Comparison of ENCODE assay signal across 1 cellular context in the genomic region with DNA sequence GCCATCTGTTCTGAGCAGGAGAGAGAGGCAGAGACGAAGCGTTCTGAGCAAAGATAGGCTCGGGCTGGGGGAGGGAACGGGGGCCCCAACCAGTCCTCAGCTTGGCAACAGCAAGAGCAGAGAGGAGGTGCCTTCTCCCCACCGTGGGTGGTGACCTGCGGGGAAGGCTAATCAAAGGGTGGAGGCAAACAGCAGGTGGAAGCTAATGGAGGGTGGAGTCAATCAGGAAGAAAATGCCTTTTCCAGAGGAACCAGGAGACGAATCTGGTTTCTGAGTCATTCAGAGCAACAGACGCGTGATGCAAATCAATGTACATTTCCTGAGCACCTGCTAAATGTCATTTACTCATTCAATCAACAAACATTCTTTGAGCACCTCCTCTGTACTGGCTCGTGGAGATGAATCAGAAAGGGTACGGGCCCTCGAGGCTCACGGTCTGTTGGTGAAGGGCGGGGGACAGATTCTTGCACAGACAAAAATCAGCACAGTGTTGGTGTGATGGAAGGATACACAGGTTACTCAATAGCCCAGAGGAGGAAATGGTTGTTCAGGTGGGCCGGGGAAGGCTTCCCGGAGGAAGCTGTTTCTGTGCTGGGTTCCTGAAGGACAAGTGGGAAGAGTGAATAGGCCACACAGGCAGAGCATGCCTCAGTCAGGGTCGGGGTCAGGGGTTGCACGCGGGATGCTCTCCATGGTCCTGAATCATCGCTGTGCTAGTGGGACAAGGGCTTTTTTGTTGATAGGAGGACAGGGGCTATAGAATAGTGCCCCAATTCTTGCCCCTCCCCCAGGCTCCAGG.
A peak's percentile ranks its signal among the peaks of the same experiment; 100 is the strongest.
TF ChIP-seq lines count a peak whose summit lies in the region.

No MANE protein-coding gene starts in this region.

TF ChIP-seq in WTC11, 78 proteins besides CTCF, POLR2A, EP300 and RAD21 (continued from another document and continues in another):
- TF ChIP-seq, protein P1, sequence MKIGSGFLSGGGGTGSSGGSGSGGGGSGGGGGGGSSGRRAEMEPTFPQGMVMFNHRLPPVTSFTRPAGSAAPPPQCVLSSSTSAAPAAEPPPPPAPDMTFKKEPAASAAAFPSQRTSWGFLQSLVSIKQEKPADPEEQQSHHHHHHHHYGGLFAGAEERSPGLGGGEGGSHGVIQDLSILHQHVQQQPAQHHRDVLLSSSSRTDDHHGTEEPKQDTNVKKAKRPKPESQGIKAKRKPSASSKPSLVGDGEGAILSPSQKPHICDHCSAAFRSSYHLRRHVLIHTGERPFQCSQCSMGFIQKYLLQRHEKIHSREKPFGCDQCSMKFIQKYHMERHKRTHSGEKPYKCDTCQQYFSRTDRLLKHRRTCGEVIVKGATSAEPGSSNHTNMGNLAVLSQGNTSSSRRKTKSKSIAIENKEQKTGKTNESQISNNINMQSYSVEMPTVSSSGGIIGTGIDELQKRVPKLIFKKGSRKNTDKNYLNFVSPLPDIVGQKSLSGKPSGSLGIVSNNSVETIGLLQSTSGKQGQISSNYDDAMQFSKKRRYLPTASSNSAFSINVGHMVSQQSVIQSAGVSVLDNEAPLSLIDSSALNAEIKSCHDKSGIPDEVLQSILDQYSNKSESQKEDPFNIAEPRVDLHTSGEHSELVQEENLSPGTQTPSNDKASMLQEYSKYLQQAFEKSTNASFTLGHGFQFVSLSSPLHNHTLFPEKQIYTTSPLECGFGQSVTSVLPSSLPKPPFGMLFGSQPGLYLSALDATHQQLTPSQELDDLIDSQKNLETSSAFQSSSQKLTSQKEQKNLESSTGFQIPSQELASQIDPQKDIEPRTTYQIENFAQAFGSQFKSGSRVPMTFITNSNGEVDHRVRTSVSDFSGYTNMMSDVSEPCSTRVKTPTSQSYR (CRISPR knock-in tag; IDR thresholded peaks at IDR 0.05): peak; percentile 87
- TF ChIP-seq, protein P2, sequence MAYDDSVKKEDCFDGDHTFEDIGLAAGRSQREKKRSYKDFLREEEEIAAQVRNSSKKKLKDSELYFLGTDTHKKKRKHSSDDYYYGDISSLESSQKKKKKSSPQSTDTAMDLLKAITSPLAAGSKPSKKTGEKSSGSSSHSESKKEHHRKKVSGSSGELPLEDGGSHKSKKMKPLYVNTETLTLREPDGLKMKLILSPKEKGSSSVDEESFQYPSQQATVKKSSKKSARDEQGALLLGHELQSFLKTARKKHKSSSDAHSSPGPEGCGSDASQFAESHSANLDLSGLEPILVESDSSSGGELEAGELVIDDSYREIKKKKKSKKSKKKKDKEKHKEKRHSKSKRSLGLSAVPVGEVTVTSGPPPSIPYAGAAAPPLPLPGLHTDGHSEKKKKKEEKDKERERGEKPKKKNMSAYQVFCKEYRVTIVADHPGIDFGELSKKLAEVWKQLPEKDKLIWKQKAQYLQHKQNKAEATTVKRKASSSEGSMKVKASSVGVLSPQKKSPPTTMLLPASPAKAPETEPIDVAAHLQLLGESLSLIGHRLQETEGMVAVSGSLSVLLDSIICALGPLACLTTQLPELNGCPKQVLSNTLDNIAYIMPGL (CRISPR knock-in tag; IDR thresholded peaks at IDR 0.05): no peak
- TF ChIP-seq NFATC4 (CRISPR knock-in tag; IDR thresholded peaks at IDR 0.05): no peak
- no peak for TF ChIP-seq ZNF396 (CRISPR knock-in tag; IDR thresholded peaks at IDR 0.05; ENCODE audit: borderline replicate concordance)
- no peak for TF ChIP-seq GABPB1 (CRISPR knock-in tag; IDR thresholded peaks at IDR 0.05)
- TF ChIP-seq, protein P3, sequence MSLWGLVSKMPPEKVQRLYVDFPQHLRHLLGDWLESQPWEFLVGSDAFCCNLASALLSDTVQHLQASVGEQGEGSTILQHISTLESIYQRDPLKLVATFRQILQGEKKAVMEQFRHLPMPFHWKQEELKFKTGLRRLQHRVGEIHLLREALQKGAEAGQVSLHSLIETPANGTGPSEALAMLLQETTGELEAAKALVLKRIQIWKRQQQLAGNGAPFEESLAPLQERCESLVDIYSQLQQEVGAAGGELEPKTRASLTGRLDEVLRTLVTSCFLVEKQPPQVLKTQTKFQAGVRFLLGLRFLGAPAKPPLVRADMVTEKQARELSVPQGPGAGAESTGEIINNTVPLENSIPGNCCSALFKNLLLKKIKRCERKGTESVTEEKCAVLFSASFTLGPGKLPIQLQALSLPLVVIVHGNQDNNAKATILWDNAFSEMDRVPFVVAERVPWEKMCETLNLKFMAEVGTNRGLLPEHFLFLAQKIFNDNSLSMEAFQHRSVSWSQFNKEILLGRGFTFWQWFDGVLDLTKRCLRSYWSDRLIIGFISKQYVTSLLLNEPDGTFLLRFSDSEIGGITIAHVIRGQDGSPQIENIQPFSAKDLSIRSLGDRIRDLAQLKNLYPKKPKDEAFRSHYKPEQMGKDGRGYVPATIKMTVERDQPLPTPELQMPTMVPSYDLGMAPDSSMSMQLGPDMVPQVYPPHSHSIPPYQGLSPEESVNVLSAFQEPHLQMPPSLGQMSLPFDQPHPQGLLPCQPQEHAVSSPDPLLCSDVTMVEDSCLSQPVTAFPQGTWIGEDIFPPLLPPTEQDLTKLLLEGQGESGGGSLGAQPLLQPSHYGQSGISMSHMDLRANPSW (CRISPR knock-in tag; conservative IDR thresholded peaks at IDR 0.05; ENCODE audit: low read depth): no peak
- peak; percentile 89; the same call in 1 of the 2 replicates for TF ChIP-seq TP53 (CRISPR knock-in tag; IDR thresholded peaks at IDR 0.05)
- TF ChIP-seq GTF2I (CRISPR knock-in tag; conservative IDR thresholded peaks at IDR 0.05): no peak
- TF ChIP-seq, protein P4, sequence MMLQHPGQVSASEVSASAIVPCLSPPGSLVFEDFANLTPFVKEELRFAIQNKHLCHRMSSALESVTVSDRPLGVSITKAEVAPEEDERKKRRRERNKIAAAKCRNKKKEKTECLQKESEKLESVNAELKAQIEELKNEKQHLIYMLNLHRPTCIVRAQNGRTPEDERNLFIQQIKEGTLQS (CRISPR knock-in tag; conservative IDR thresholded peaks at IDR 0.05): no peak
- TF ChIP-seq OVOL2 (CRISPR knock-in tag; IDR thresholded peaks at IDR 0.05; ENCODE audit: borderline replicate concordance): no peak
- TF ChIP-seq, protein P5, sequence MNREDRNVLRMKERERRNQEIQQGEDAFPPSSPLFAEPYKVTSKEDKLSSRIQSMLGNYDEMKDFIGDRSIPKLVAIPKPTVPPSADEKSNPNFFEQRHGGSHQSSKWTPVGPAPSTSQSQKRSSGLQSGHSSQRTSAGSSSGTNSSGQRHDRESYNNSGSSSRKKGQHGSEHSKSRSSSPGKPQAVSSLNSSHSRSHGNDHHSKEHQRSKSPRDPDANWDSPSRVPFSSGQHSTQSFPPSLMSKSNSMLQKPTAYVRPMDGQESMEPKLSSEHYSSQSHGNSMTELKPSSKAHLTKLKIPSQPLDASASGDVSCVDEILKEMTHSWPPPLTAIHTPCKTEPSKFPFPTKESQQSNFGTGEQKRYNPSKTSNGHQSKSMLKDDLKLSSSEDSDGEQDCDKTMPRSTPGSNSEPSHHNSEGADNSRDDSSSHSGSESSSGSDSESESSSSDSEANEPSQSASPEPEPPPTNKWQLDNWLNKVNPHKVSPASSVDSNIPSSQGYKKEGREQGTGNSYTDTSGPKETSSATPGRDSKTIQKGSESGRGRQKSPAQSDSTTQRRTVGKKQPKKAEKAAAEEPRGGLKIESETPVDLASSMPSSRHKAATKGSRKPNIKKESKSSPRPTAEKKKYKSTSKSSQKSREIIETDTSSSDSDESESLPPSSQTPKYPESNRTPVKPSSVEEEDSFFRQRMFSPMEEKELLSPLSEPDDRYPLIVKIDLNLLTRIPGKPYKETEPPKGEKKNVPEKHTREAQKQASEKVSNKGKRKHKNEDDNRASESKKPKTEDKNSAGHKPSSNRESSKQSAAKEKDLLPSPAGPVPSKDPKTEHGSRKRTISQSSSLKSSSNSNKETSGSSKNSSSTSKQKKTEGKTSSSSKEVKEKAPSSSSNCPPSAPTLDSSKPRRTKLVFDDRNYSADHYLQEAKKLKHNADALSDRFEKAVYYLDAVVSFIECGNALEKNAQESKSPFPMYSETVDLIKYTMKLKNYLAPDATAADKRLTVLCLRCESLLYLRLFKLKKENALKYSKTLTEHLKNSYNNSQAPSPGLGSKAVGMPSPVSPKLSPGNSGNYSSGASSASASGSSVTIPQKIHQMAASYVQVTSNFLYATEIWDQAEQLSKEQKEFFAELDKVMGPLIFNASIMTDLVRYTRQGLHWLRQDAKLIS (CRISPR knock-in tag; IDR thresholded peaks at IDR 0.05; ENCODE audit: borderline replicate concordance): no peak
- TF ChIP-seq, protein P6, sequence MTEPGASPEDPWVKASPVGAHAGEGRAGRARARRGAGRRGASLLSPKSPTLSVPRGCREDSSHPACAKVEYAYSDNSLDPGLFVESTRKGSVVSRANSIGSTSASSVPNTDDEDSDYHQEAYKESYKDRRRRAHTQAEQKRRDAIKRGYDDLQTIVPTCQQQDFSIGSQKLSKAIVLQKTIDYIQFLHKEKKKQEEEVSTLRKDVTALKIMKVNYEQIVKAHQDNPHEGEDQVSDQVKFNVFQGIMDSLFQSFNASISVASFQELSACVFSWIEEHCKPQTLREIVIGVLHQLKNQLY (CRISPR knock-in tag; IDR thresholded peaks at IDR 0.05): no peak
- no peak for TF ChIP-seq GRHL2 (CRISPR knock-in tag; IDR thresholded peaks at IDR 0.05; ENCODE audit: insufficient replicate concordance, severe bottlenecking)
- no peak for TF ChIP-seq NR1H2 (CRISPR knock-in tag; IDR thresholded peaks at IDR 0.05)
- TF ChIP-seq ZNF219 (CRISPR knock-in tag; IDR thresholded peaks at IDR 0.05; ENCODE audit: borderline replicate concordance): peak; percentile 65; the same call in 1 of the 2 replicates
- TF ChIP-seq, protein P7, sequence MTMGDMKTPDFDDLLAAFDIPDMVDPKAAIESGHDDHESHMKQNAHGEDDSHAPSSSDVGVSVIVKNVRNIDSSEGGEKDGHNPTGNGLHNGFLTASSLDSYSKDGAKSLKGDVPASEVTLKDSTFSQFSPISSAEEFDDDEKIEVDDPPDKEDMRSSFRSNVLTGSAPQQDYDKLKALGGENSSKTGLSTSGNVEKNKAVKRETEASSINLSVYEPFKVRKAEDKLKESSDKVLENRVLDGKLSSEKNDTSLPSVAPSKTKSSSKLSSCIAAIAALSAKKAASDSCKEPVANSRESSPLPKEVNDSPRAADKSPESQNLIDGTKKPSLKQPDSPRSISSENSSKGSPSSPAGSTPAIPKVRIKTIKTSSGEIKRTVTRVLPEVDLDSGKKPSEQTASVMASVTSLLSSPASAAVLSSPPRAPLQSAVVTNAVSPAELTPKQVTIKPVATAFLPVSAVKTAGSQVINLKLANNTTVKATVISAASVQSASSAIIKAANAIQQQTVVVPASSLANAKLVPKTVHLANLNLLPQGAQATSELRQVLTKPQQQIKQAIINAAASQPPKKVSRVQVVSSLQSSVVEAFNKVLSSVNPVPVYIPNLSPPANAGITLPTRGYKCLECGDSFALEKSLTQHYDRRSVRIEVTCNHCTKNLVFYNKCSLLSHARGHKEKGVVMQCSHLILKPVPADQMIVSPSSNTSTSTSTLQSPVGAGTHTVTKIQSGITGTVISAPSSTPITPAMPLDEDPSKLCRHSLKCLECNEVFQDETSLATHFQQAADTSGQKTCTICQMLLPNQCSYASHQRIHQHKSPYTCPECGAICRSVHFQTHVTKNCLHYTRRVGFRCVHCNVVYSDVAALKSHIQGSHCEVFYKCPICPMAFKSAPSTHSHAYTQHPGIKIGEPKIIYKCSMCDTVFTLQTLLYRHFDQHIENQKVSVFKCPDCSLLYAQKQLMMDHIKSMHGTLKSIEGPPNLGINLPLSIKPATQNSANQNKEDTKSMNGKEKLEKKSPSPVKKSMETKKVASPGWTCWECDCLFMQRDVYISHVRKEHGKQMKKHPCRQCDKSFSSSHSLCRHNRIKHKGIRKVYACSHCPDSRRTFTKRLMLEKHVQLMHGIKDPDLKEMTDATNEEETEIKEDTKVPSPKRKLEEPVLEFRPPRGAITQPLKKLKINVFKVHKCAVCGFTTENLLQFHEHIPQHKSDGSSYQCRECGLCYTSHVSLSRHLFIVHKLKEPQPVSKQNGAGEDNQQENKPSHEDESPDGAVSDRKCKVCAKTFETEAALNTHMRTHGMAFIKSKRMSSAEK (CRISPR knock-in tag; IDR thresholded peaks at IDR 0.05; ENCODE audit: borderline replicate concordance): no peak
- TF ChIP-seq, protein P8, sequence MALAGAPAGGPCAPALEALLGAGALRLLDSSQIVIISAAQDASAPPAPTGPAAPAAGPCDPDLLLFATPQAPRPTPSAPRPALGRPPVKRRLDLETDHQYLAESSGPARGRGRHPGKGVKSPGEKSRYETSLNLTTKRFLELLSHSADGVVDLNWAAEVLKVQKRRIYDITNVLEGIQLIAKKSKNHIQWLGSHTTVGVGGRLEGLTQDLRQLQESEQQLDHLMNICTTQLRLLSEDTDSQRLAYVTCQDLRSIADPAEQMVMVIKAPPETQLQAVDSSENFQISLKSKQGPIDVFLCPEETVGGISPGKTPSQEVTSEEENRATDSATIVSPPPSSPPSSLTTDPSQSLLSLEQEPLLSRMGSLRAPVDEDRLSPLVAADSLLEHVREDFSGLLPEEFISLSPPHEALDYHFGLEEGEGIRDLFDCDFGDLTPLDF (CRISPR knock-in tag; IDR thresholded peaks at IDR 0.05): no peak
- no peak for TF ChIP-seq ZNF423 (CRISPR knock-in tag; IDR thresholded peaks at IDR 0.05)
- TF ChIP-seq, protein P9, sequence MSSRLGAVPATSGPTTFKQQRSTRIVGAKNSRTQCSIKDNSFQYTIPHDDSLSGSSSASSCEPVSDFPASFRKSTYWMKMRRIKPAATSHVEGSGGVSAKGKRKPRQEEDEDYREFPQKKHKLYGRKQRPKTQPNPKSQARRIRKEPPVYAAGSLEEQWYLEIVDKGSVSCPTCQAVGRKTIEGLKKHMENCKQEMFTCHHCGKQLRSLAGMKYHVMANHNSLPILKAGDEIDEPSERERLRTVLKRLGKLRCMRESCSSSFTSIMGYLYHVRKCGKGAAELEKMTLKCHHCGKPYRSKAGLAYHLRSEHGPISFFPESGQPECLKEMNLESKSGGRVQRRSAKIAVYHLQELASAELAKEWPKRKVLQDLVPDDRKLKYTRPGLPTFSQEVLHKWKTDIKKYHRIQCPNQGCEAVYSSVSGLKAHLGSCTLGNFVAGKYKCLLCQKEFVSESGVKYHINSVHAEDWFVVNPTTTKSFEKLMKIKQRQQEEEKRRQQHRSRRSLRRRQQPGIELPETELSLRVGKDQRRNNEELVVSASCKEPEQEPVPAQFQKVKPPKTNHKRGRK (CRISPR knock-in tag; IDR thresholded peaks at IDR 0.05; ENCODE audit: borderline replicate concordance): no peak
- TF ChIP-seq TEAD4 (CRISPR knock-in tag; IDR thresholded peaks at IDR 0.05): peak; percentile 81; the same call in 1 of the 2 replicates
- TF ChIP-seq ETV6 (CRISPR knock-in tag; IDR thresholded peaks at IDR 0.05): peak; percentile 83
- TF ChIP-seq, protein P10, sequence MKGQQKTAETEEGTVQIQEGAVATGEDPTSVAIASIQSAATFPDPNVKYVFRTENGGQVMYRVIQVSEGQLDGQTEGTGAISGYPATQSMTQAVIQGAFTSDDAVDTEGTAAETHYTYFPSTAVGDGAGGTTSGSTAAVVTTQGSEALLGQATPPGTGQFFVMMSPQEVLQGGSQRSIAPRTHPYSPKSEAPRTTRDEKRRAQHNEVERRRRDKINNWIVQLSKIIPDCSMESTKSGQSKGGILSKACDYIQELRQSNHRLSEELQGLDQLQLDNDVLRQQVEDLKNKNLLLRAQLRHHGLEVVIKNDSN (CRISPR knock-in tag; IDR thresholded peaks at IDR 0.05): peak; percentile 61; the same call in 1 of the 2 replicates
- no peak for TF ChIP-seq MYBL2 (CRISPR knock-in tag; IDR thresholded peaks at IDR 0.05)
- TF ChIP-seq RORB (CRISPR knock-in tag; IDR thresholded peaks at IDR 0.05): no peak
- no peak for TF ChIP-seq NFYB (CRISPR knock-in tag; conservative IDR thresholded peaks at IDR 0.05; ENCODE audit: low read depth)
- peak; percentile 95 for TF ChIP-seq SMAD3 (CRISPR knock-in tag; IDR thresholded peaks at IDR 0.05; ENCODE audit: borderline replicate concordance)
- no peak for TF ChIP-seq ATF1 (CRISPR knock-in tag; IDR thresholded peaks at IDR 0.05)
- peak; percentile 84; the same call in 1 of the 2 replicates for TF ChIP-seq ZNF232 (CRISPR knock-in tag; IDR thresholded peaks at IDR 0.05)
- TF ChIP-seq PRRX2 (CRISPR knock-in tag; IDR thresholded peaks at IDR 0.05): no peak
